25 cellular contexts compared by ENCODE assay signal in the genomic region with DNA sequence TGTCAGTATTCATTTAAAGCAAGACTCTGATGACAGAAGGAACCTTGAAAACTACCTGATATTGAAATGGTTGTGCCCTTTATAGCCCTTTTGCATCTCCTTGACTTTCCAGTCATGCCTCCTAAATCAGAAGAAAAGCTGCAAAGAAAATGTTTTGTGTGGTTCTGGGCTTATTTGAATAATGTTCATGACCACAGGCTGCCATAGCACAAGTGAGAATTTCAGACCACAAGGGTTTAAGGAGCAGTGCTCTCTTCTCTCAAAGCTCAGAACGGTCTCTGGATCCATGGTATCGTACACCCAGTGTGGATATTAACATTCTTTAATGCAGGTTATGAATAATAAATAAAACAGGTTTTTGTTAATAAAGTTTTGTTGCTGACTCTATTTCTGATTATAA. TPM values are rescaled to one million over a fixed set of nuclear protein-coding genes. Genes with fewer than 3 reads are reported as not detected.
DNase-seq lines count a peak whose midpoint lies in the region; ATAC-seq and TF ChIP-seq lines count a peak whose summit lies in the region.
"Had no signal": no experiment of that assay in that cellular context is flagged by ENCODE, and none has a peak within 500 bp of the region (broad histone marks: within the 10 kb centered on the region; RNA-seq: fewer than 3 reads in every experiment).

No MANE protein-coding gene starts in this region.

- H3K27me3 ChIP-seq in esophagus muscularis mucosa, result no peaks in the 10 kb centered on the region
- H3K27me3 ChIP-seq: ovary, Peyer's patch, SJCRH30 had no signal

- H3K9me3 ChIP-seq in esophagus muscularis mucosa, result no peaks in the 10 kb centered on the region
- H3K9me3 ChIP-seq: ovary, Peyer's patch, SJCRH30 had no signal

- POLR2A ChIA-PET in activated CD8-positive, alpha-beta T cell treated with anti-CD3 and anti-CD28 coated beads, Interleukin-2, amount 10 ng/mL, durations not matched to agents 7 days and 5 days (lab: Charles Lee), result interaction anchor here (1.9 kb wide), 1 partner anchor 20 kb away, joined by 11 read pairs; no protein-coding TSS in a partner anchor

- TF ChIP-seq CTCF in esophagus muscularis mucosa (IDR thresholded peaks at IDR 0.05), result no peak

- peaks cover 30% of the 10 kb centered on the region for H3K4me1 Mint-ChIP-seq in activated CD4-positive, alpha-beta T cell treated with anti-CD3 and anti-CD28 coated beads, Interleukin-2, amount 10 ng/mL, durations not matched to agents 24 days and 14 days
- peaks cover 25% of the 10 kb centered on the region for H3K4me1 Mint-ChIP-seq in activated CD8-positive, alpha-beta T cell treated with anti-CD3 and anti-CD28 coated beads, Interleukin-2, amount 10 ng/mL, durations not matched to agents 7 days and 5 days (ENCODE audit: low read depth)
- peaks cover 58% of the 10 kb centered on the region for H3K4me1 Mint-ChIP-seq in stimulated activated effector memory CD8-positive, alpha-beta T cell treated with anti-CD3 and anti-CD28 coated beads, Interleukin-12 subunit alpha, Interleukin-12 subunit beta, amount 100 ng/mL, for 72 hours

- DNase-seq in activated CD4-positive, alpha-beta T cell treated with anti-CD3 and anti-CD28 coated beads, Interleukin-2, amount 10 ng/mL, durations not matched to agents 24 days and 14 days, result no peak
- no peak for DNase-seq in activated CD4-positive, alpha-beta T cell treated with anti-CD3 and anti-CD28 coated beads, Interleukin-2, amount 50 U/mL, for 48 hours
- no peak for DNase-seq in activated CD8-positive, alpha-beta T cell treated with anti-CD3 and anti-CD28 coated beads, Interleukin-2, amount 10 ng/mL, durations not matched to agents 7 days and 5 days
- DNase-seq in esophagus muscularis mucosa (ENCODE audit: extremely low spot score) (no peak), left cardiac atrium (no peak), NCI-H69 (lab: John Stamatoyannopoulos, UW) (no peak)
- no peak for DNase-seq in stimulated activated effector memory CD8-positive, alpha-beta T cell treated with anti-CD3 and anti-CD28 coated beads, Interleukin-12 subunit alpha, Interleukin-12 subunit beta, amount 100 ng/mL, for 72 hours (ENCODE audit: low spot score in 2 of 2)
- DNase-seq: 8988T; activated CD4-positive, alpha-beta T cell treated with anti-CD3 and anti-CD28 coated beads, Interleukin-2, amount 50 U/mL, for 1 hour; Calu3; dermis blood vessel endothelial cell; foreskin melanocyte; naive B cell; NCI-H1092 treated with DMSO at 0.1 percent for 48 hours; NCI-H2029 treated with DMSO at 0.1 percent for 48 hours; NCI-H446; NK-92 treated with Interleukin-12 subunit alpha and Interleukin-12 subunit beta, amount 100 ng/mL, for 24 hours; ovary; SJCRH30; stimulated activated naive CD4-positive, alpha-beta T cell had no signal

- H3K36me3 ChIP-seq in esophagus muscularis mucosa, result peaks cover 19 to 82% (median 71%) of the 10 kb centered on the region in 4 donors
- H3K36me3 ChIP-seq: ovary had no signal

- no peak overlapping the region for H3K4me3 ChIP-seq in esophagus muscularis mucosa
- H3K4me3 ChIP-seq: ovary, Peyer's patch, SJCRH30 had no signal

- TF ChIP-seq POLR2A in esophagus muscularis mucosa (IDR thresholded peaks at IDR 0.05; ENCODE audit: low read depth), result no peak

- H3K27ac ChIP-seq in esophagus muscularis mucosa (replicated peaks in 1 of 4), result peak overlapping the region; percentile 64 to 79 (median 70)
- H3K27ac ChIP-seq: epithelial cell of prostate, ovary, SJCRH30 had no signal

- peaks cover 43% of the 10 kb centered on the region for H3K36me3 Mint-ChIP-seq in activated CD4-positive, alpha-beta T cell treated with anti-CD3 and anti-CD28 coated beads, Interleukin-2, amount 10 ng/mL, durations not matched to agents 24 days and 14 days (ENCODE audit: low read depth)
- peaks cover 52% of the 10 kb centered on the region for H3K36me3 Mint-ChIP-seq in activated CD8-positive, alpha-beta T cell treated with anti-CD3 and anti-CD28 coated beads, Interleukin-2, amount 10 ng/mL, durations not matched to agents 7 days and 5 days (ENCODE audit: low read depth)
- peaks cover 77% of the 10 kb centered on the region for H3K36me3 Mint-ChIP-seq in stimulated activated effector memory CD8-positive, alpha-beta T cell treated with anti-CD3 and anti-CD28 coated beads, Interleukin-12 subunit alpha, Interleukin-12 subunit beta, amount 100 ng/mL, for 72 hours

- H3K4me1 ChIP-seq in esophagus muscularis mucosa, result peaks cover 0 to 34% (median 17%) of the 10 kb centered on the region in 4 donors
- H3K4me1 ChIP-seq: Peyer's patch, SJCRH30 had no signal

- no peak for ATAC-seq in activated CD8-positive, alpha-beta T cell treated with anti-CD3 and anti-CD28 coated beads, Interleukin-2, amount 10 ng/mL, durations not matched to agents 7 days and 5 days
- ATAC-seq in stimulated activated effector memory CD8-positive, alpha-beta T cell treated with anti-CD3 and anti-CD28 coated beads, Interleukin-12 subunit alpha, Interleukin-12 subunit beta, amount 100 ng/mL, for 72 hours, result peak; percentile 11
- ATAC-seq in left cardiac atrium, result no peak
- no peak for ATAC-seq in HG03571 (IDR thresholded peaks at IDR 0.05; ENCODE audit: unreplicated experiment)
- ATAC-seq: HCT116 had no signal

- H3K27ac Mint-ChIP-seq in activated CD4-positive, alpha-beta T cell treated with anti-CD3 and anti-CD28 coated beads, Interleukin-2, amount 10 ng/mL, durations not matched to agents 24 days and 14 days, result peak overlapping the region; percentile 72
- H3K27ac Mint-ChIP-seq in activated CD8-positive, alpha-beta T cell treated with anti-CD3 and anti-CD28 coated beads, Interleukin-2, amount 10 ng/mL, durations not matched to agents 7 days and 5 days, result peak overlapping the region; percentile 41
- H3K27ac Mint-ChIP-seq in stimulated activated effector memory CD8-positive, alpha-beta T cell treated with anti-CD3 and anti-CD28 coated beads, Interleukin-12 subunit alpha, Interleukin-12 subunit beta, amount 100 ng/mL, for 72 hours, result peak overlapping the region; percentile 88
- H3K27ac Mint-ChIP-seq: type B pancreatic cell had no signal

- no peaks in the 10 kb centered on the region for H3K27me3 Mint-ChIP-seq in activated CD4-positive, alpha-beta T cell treated with anti-CD3 and anti-CD28 coated beads, Interleukin-2, amount 10 ng/mL, durations not matched to agents 24 days and 14 days
- no peaks in the 10 kb centered on the region for H3K27me3 Mint-ChIP-seq in activated CD8-positive, alpha-beta T cell treated with anti-CD3 and anti-CD28 coated beads, Interleukin-2, amount 10 ng/mL, durations not matched to agents 7 days and 5 days (ENCODE audit: low read depth)
- H3K27me3 Mint-ChIP-seq: naive B cell, type B pancreatic cell had no signal

- TF ChIP-seq EP300 in esophagus muscularis mucosa (IDR thresholded peaks at IDR 0.05), result no peak

- intact Hi-C loops in activated CD4-positive, alpha-beta T cell treated with anti-CD3 and anti-CD28 coated beads, Interleukin-2, amount 10 ng/mL, durations not matched to agents 24 days and 14 days (cut with micrococcal nuclease), result loop anchor here (1.0 to 5.0 kb wide), 3 partner anchors 21 to 234 kb away; no protein-coding TSS in a partner anchor
- intact Hi-C loops in esophagus muscularis mucosa (cut with DNase I) (loop anchor here (2.0 kb wide), 2 partner anchors 129 to 235 kb away; no protein-coding TSS in a partner anchor), left cardiac atrium (cut with DNase I) (loop anchor here in 1 of 2 donors (1.0 to 2.0 kb wide), 2 partner anchors 128 to 235 kb away; no protein-coding TSS in a partner anchor)

- CTCF ChIA-PET in activated CD8-positive, alpha-beta T cell treated with anti-CD3 and anti-CD28 coated beads, Interleukin-2, amount 10 ng/mL, durations not matched to agents 7 days and 5 days (lab: Charles Lee), result interaction anchor here (0.6 to 6.6 kb wide), 33 partner anchors 8 to 370 kb away, joined by 3 to 81 read pairs (median 4); no protein-coding TSS in a partner anchor

- H3K9me3 Mint-ChIP-seq in activated CD4-positive, alpha-beta T cell treated with anti-CD3 and anti-CD28 coated beads, Interleukin-2, amount 10 ng/mL, durations not matched to agents 24 days and 14 days, result no peaks in the 10 kb centered on the region
- H3K9me3 Mint-ChIP-seq in activated CD8-positive, alpha-beta T cell treated with anti-CD3 and anti-CD28 coated beads, Interleukin-2, amount 10 ng/mL, durations not matched to agents 7 days and 5 days (ENCODE audit: insufficient read depth), result no peaks in the 10 kb centered on the region
- no peaks in the 10 kb centered on the region for H3K9me3 Mint-ChIP-seq in stimulated activated effector memory CD8-positive, alpha-beta T cell treated with anti-CD3 and anti-CD28 coated beads, Interleukin-12 subunit alpha, Interleukin-12 subunit beta, amount 100 ng/mL, for 72 hours
- H3K9me3 Mint-ChIP-seq: naive B cell, type B pancreatic cell had no signal

- peak overlapping the region; percentile 9 for H3K4me3 Mint-ChIP-seq in activated CD4-positive, alpha-beta T cell treated with anti-CD3 and anti-CD28 coated beads, Interleukin-2, amount 10 ng/mL, durations not matched to agents 24 days and 14 days
- H3K4me3 Mint-ChIP-seq in activated CD8-positive, alpha-beta T cell treated with anti-CD3 and anti-CD28 coated beads, Interleukin-2, amount 10 ng/mL, durations not matched to agents 7 days and 5 days, result no peak overlapping the region
- peak overlapping the region; percentile 46 for H3K4me3 Mint-ChIP-seq in stimulated activated effector memory CD8-positive, alpha-beta T cell treated with anti-CD3 and anti-CD28 coated beads, Interleukin-12 subunit alpha, Interleukin-12 subunit beta, amount 100 ng/mL, for 72 hours
- H3K4me3 Mint-ChIP-seq: naive B cell, type B pancreatic cell had no signal

- 87% methylated on average over 2 of the region's 2 CpGs for whole genome bisulfite sequencing in esophagus muscularis mucosa

RNA-seq across cellular contexts. Expression of a gene that starts 54.2 kb away (rescaled TPM):
- 19.2 and 23.6 TPM in 2 replicates for total RNA-seq in activated CD4-positive, alpha-beta T cell treated with anti-CD3 and anti-CD28 coated beads, Interleukin-2, amount 10 ng/mL, durations not matched to agents 24 days and 14 days
- 10 to 100 TPM; 22.5 to 24.4 TPM for total RNA-seq in activated CD8-positive, alpha-beta T cell treated with anti-CD3 and anti-CD28 coated beads, Interleukin-2, amount 10 ng/mL, durations not matched to agents 7 days and 5 days
- 10 to 100 TPM; 19.9 to 34.7 (median 30.8) TPM for total RNA-seq in esophagus muscularis mucosa
- total RNA-seq in left cardiac atrium, result 10 to 100 TPM; 23.6 to 27.6 TPM
